16 cellular contexts compared by ENCODE assay signal in genomic region chr1:153447498-153448170, GRCh38. TPM values are rescaled to one million over a fixed set of nuclear protein-coding genes. Genes with fewer than 3 reads are reported as not detected.
A peak's percentile ranks its signal among the peaks of the same experiment; 100 is the strongest.
DNase-seq lines count a peak whose midpoint lies in the region; TF ChIP-seq lines count a peak whose summit lies in the region.
"Had no signal": no experiment of that assay in that cellular context is flagged by ENCODE, and none has a peak within 500 bp of the region (broad histone marks: within the 10 kb centered on the region; RNA-seq: fewer than 3 reads in every experiment).

No MANE protein-coding gene starts in this region.

- no peak overlapping the region for H3K18ac ChIP-seq in mesenchymal stem cell (ENCODE audit: low read depth in 1 of 2, low read length in 2 of 2)

- no peak overlapping the region for H2BK120ac ChIP-seq in mesenchymal stem cell (ENCODE audit: low read depth, low read length)

- H3K4ac ChIP-seq in mesenchymal stem cell (ENCODE audit: low read depth in 1 of 2, low read length in 2 of 2): no peak overlapping the region

- CTCF ChIA-PET in A673 (lab: Charles Lee): no interaction called here

- H2AK5ac ChIP-seq in mesenchymal stem cell (ENCODE audit: low read length, severe bottlenecking): no peak overlapping the region

- H3K23ac ChIP-seq in mesenchymal stem cell (ENCODE audit: low read length in 2 of 2): no peak overlapping the region

- H3K36me3 ChIP-seq in Karpas-422 (ENCODE audit: insufficient read depth, low read length) (no peaks in the 10 kb centered on the region), mesenchymal stem cell (ENCODE audit: control insufficient read depth in 1 of 2, insufficient read depth in 2 of 2, low read depth in 1 of 2, low read length in 2 of 2) (no peaks in the 10 kb centered on the region), A673 (ENCODE audit: insufficient read depth, low read length, poor library complexity, severe bottlenecking) (no peaks in the 10 kb centered on the region)
- H3K36me3 ChIP-seq: pancreas had no signal

- H4K91ac ChIP-seq in mesenchymal stem cell (ENCODE audit: low read length): no peak overlapping the region

- H4K8ac ChIP-seq in mesenchymal stem cell (ENCODE audit: low read length): no peak overlapping the region

- H2AFZ ChIP-seq in Karpas-422 (ENCODE audit: low read length): no peak overlapping the region
- H2AFZ ChIP-seq in mesenchymal stem cell (ENCODE audit: low read depth, low read length): no peak overlapping the region

- intact Hi-C loops in A673 (cut with micrococcal nuclease; ENCODE audit: unreplicated experiment): no loop called here

- H2BK5ac ChIP-seq in mesenchymal stem cell (ENCODE audit: low read depth, low read length, poor library complexity, severe bottlenecking): no peak overlapping the region

- H3K9me3 ChIP-seq in Karpas-422 (ENCODE audit: low read length): no peaks in the 10 kb centered on the region
- H3K9me3 ChIP-seq in mesenchymal stem cell (ENCODE audit: control insufficient read depth, low read length): no peaks in the 10 kb centered on the region
- H3K9me3 ChIP-seq in A673 (ENCODE audit: low read depth, low read length, poor library complexity, severe bottlenecking): no peaks in the 10 kb centered on the region
- H3K9me3 ChIP-seq: pancreas had no signal

- DNase-seq in Daoy (ENCODE audit: low read depth): peak; percentile 58
- DNase-seq in Karpas-422: peak; percentile 16
- DNase-seq in cardiac fibroblast (ENCODE audit: low read depth in 2 of 2): peak; percentile 3 to 62
- peak; percentile 74 for DNase-seq in mesenchymal stem cell
- no peak for DNase-seq in NCI-H187 treated with DMSO at 0.1 percent for 48 hours (lab: John Stamatoyannopoulos, UW)
- no peak for DNase-seq in A673 (ENCODE audit: low spot score)
- DNase-seq in 8988T: no peak
- no peak for DNase-seq in NCI-H2196 treated with DMSO at 0.1 percent for 48 hours (lab: John Stamatoyannopoulos, UW; ENCODE audit: unreplicated experiment)
- DNase-seq: activated CD4-positive, alpha-beta T cell treated with anti-CD3 and anti-CD28 coated beads for 36 hours; CD4-positive, alpha-beta memory T cell; GDM1; left colon; NCI-H2171; pancreas; Right ventricle myocardium superior; stimulated activated CD4-positive, alpha-beta T cell treated with anti-CD3 and anti-CD28 coated beads, Interleukin-15, amount 100 ng/mL, for 24 hours had no signal

- H3K79me1 ChIP-seq in mesenchymal stem cell (replicated peaks; ENCODE audit: low read length, poor library complexity, severe bottlenecking): no peaks in the 10 kb centered on the region

- H3K79me2 ChIP-seq in Karpas-422 (ENCODE audit: low read length): no peaks in the 10 kb centered on the region

- no peak overlapping the region for H3K4me3 ChIP-seq in Karpas-422 (ENCODE audit: low read length)
- H3K4me3 ChIP-seq in cardiac fibroblast (replicated peaks in 1 of 2; ENCODE audit: low read depth in 2 of 2, low read length in 2 of 2): no peak overlapping the region
- H3K4me3 ChIP-seq in mesenchymal stem cell (ENCODE audit: insufficient read depth in 1 of 2, low read depth in 1 of 2, low read length in 2 of 2): no peak overlapping the region
- no peak overlapping the region for H3K4me3 ChIP-seq in A673 (ENCODE audit: low read depth, low read length, poor library complexity, severe bottlenecking)
- H3K4me3 ChIP-seq: pancreas had no signal

- H3K9ac ChIP-seq in Karpas-422 (ENCODE audit: low read length) (no peak overlapping the region), mesenchymal stem cell (ENCODE audit: low read length) (peak overlapping the region; percentile 49)

- WGBS in mesenchymal stem cell: no CpG with 5 or more reads among the region's 1 CpG

- H3K9me2 ChIP-seq in Karpas-422 (replicated peaks; ENCODE audit: insufficient read depth, low read length): no peaks in the 10 kb centered on the region

- H3K14ac ChIP-seq in mesenchymal stem cell (ENCODE audit: low read length in 2 of 2): no peak overlapping the region

- BruUV-seq in A673 (replicated peaks; lab: Mats Ljungman, UMichigan): no TSS peak

- no peak for TF ChIP-seq CTCF in cardiac fibroblast (IDR thresholded peaks at IDR 0.05; ENCODE audit: low read depth, low read length)
- TF ChIP-seq CTCF in A673 (conservative IDR thresholded peaks at IDR 0.05; ENCODE audit: low read depth, low read length): no peak

- no peak overlapping the region for H2BK15ac ChIP-seq in mesenchymal stem cell (ENCODE audit: low read depth, poor library complexity, severe bottlenecking)

- H4K20me1 ChIP-seq in Karpas-422 (ENCODE audit: insufficient read depth, low read depth, low read length): no peaks in the 10 kb centered on the region

- H3K4me1 ChIP-seq in Karpas-422 (ENCODE audit: low read length): no peaks in the 10 kb centered on the region
- H3K4me1 ChIP-seq in mesenchymal stem cell (ENCODE audit: control insufficient read depth, insufficient read depth, low read depth, low read length): no peaks in the 10 kb centered on the region
- no peaks in the 10 kb centered on the region for H3K4me1 ChIP-seq in A673 (ENCODE audit: insufficient read depth, low read length, poor library complexity, severe bottlenecking)
- H3K4me1 ChIP-seq: pancreas had no signal

- H3K4me2 ChIP-seq in Karpas-422 (ENCODE audit: low read depth, low read length, poor library complexity, severe bottlenecking) (no peak overlapping the region), mesenchymal stem cell (ENCODE audit: low read length, poor library complexity, severe bottlenecking) (no peak overlapping the region)

- POLR2A ChIA-PET in A673 (lab: Charles Lee; ENCODE audit: low non-redundant PET): no interaction called here

- H2BK12ac ChIP-seq in mesenchymal stem cell (ENCODE audit: low read length in 2 of 2): no peak overlapping the region

- H3K27ac ChIP-seq in Karpas-422 (ENCODE audit: low read length): no peak overlapping the region
- H3K27ac ChIP-seq in mesenchymal stem cell (ENCODE audit: low read length, poor library complexity, severe bottlenecking): no peak overlapping the region
- H3K27ac ChIP-seq in A673 (ENCODE audit: low read depth, low read length, poor library complexity, severe bottlenecking): no peak overlapping the region
- H3K27ac ChIP-seq: pancreas had no signal

- H3K27me3 ChIP-seq in Karpas-422 (ENCODE audit: low read length) (no peaks in the 10 kb centered on the region), mesenchymal stem cell (ENCODE audit: control insufficient read depth in 1 of 2, insufficient read depth in 1 of 2, low read length in 2 of 2) (peaks cover 0 to 10% of the 10 kb centered on the region in 2 experiments), A673 (replicated peaks; ENCODE audit: insufficient read depth, low read depth, low read length, poor library complexity) (peaks cover 69% of the 10 kb centered on the region)

RNA-seq across cellular contexts. Expression of gene S100A7, which starts 12.8 kb away (rescaled TPM):
- not detected in 2 replicates for total RNA-seq in Daoy (2014; rRNA removed; shearing (Covaris generic))
- not detected in 2 replicates for total RNA-seq in Karpas-422 (2014; rRNA removed; shearing (Covaris generic); ENCODE audit: low replicate concordance)
- polyA plus RNA-seq in mesenchymal stem cell (2013, experiment 1 of 2): not detected
- not detected for polyA plus RNA-seq in mesenchymal stem cell (2013, experiment 2 of 2)
- total RNA-seq in A673 (2021): not detected in 2 replicates
- total RNA-seq: activated CD4-positive, alpha-beta T cell treated with anti-CD3 and anti-CD28 coated beads for 36 hours; CD4-positive, alpha-beta memory T cell; left colon; pancreas; Right ventricle myocardium superior had no signal
- polyA plus RNA-seq: CD4-positive, alpha-beta memory T cell; pancreas had no signal

RNA-seq across cellular contexts. Expression of gene S100A7A, which starts 31.3 kb away (rescaled TPM):
- total RNA-seq in Daoy (2014; rRNA removed; shearing (Covaris generic)): not detected in 2 replicates
- not detected in 2 replicates for total RNA-seq in Karpas-422 (2014; rRNA removed; shearing (Covaris generic); ENCODE audit: low replicate concordance)
- polyA plus RNA-seq in mesenchymal stem cell (2013, experiment 1 of 2): not detected
- not detected for polyA plus RNA-seq in mesenchymal stem cell (2013, experiment 2 of 2)
- total RNA-seq in A673 (2021): not detected in 2 replicates
- total RNA-seq: activated CD4-positive, alpha-beta T cell treated with anti-CD3 and anti-CD28 coated beads for 36 hours; CD4-positive, alpha-beta memory T cell; left colon; pancreas; Right ventricle myocardium superior had no signal
- polyA plus RNA-seq: CD4-positive, alpha-beta memory T cell; pancreas had no signal

RNA-seq across cellular contexts. Expression of gene S100A8, which starts 56.8 kb away (rescaled TPM):
- not detected in 2 replicates for total RNA-seq in Daoy (2014; rRNA removed; shearing (Covaris generic))
- not detected in 2 replicates for total RNA-seq in Karpas-422 (2014; rRNA removed; shearing (Covaris generic); ENCODE audit: low replicate concordance)
- polyA plus RNA-seq in mesenchymal stem cell (2013, experiment 1 of 2): not detected
- not detected for polyA plus RNA-seq in mesenchymal stem cell (2013, experiment 2 of 2)
- total RNA-seq in A673 (2021): not detected in 2 replicates
- total RNA-seq: activated CD4-positive, alpha-beta T cell treated with anti-CD3 and anti-CD28 coated beads for 36 hours had no signal

Comparison
In these comparisons a context has a peak if more than half of its experiments do, and no peak if none do; other contexts are left out.
1. DNase-seq: peak in Daoy (single experiment), Karpas-422 (single experiment), cardiac fibroblast (2 of 2) and mesenchymal stem cell (single experiment); none in NCI-H187 treated with DMSO at 0.1 percent for 48 hours (single experiment), A673 (single experiment), 8988T (single experiment) and NCI-H2196 treated with DMSO at 0.1 percent for 48 hours (single experiment).